Comparison of ENCODE assay signal across 34 cellular contexts in genomic region chr3:186779204-186779603, GRCh38.
"Had no signal": no experiment of that assay in that cellular context is flagged by ENCODE, and none has a peak within 500 bp of the region (broad histone marks: within the 10 kb centered on the region; RNA-seq: fewer than 3 reads in every experiment).

No MANE protein-coding gene starts in this region.

- H3K4me2 ChIP-seq: KMS-11 had no signal

- H3K27me3 ChIP-seq: MG63 had no signal

- DNase-seq: Karpas-422, Kasumi-1, MG63, MM.1S, MV-4-11, NCI-H1048, NCI-H1092, NCI-H1092 treated with DMSO at 0.1 percent for 48 hours, NCI-H1105, NCI-H1105 treated with DMSO at 0.1 percent for 48 hours, NCI-H1417, NCI-H1417 treated with DMSO at 0.1 percent for 48 hours, NCI-H1436, NCI-H1436 treated with DMSO at 0.1 percent for 48 hours, NCI-H146, NCI-H1694, NCI-H1694 treated with DMSO at 0.1 percent for 48 hours, NCI-H187, NCI-H187 treated with DMSO at 0.1 percent for 48 hours, NCI-H1930, NCI-H2029, NCI-H2029 treated with DMSO at 0.1 percent for 48 hours, NCI-H2081, NCI-H2081 treated with DMSO at 0.1 percent for 48 hours, NCI-H2107, NCI-H2171, NCI-H2171 treated with DMSO at 0.1 percent for 48 hours, NCI-H2227 treated with DMSO at 0.1 percent for 48 hours, NCI-H226, NCI-H345, NCI-H446, NCI-H446 treated with DMSO at 0.1 percent for 48 hours, NCI-H510A had no signal

- H3K4me3 ChIP-seq: MG63 had no signal

- H3K9ac ChIP-seq: KMS-11 had no signal

- H3K9me3 ChIP-seq: MG63 had no signal

- H3K27ac ChIP-seq: KMS-11 had no signal
